2 cellular contexts compared by ENCODE assay signal in genomic region chr11:61906522-61906909, GRCh38.
TF ChIP-seq lines count a peak whose summit lies in the region.

No MANE protein-coding gene starts in this region.

TF ChIP-seq in HepG2, 621 proteins besides CTCF, POLR2A, EP300 and RAD21:
- TF ChIP-seq ZSCAN9 (CRISPR knock-in tag; IDR thresholded peaks at IDR 0.05; ENCODE audit: borderline replicate concordance) (no peak), PCBP1 (IDR thresholded peaks at IDR 0.05; ENCODE audit: borderline replicate concordance, low read depth, low read length) (0 out of 2 replicates have a peak, but pooled peaks have one; percentile 24)

TF ChIP-seq in HEK293, 187 proteins besides CTCF, POLR2A, EP300 and RAD21:
- TF ChIP-seq ZNF747 (tag by site-specific recombination; IDR thresholded peaks at IDR 0.05) = no peak
- peak; percentile 60 for TF ChIP-seq PRDM10 (tag by site-specific recombination; IDR thresholded peaks at IDR 0.05)
